8 cellular contexts compared by ENCODE assay signal in genomic region chr5:136249678-136250266, GRCh38. TPM values are rescaled to one million over a fixed set of nuclear protein-coding genes. Genes with fewer than 3 reads are reported as not detected.
DNase-seq lines count a peak whose midpoint lies in the region; ATAC-seq, FAIRE-seq and TF ChIP-seq lines count a peak whose summit lies in the region.

No MANE protein-coding gene starts in this region.

- H3K27ac ChIP-seq in kidney (ENCODE audit: low read depth in 2 of 2, low read length in 2 of 2) (no peak overlapping the region), tibial artery (no peak overlapping the region)

- intact Hi-C loops in kidney (cut with DNase I): loop anchor here (10.0 kb wide), 1 partner anchor 515 kb away; no protein-coding TSS in a partner anchor
- intact Hi-C loops in tibial artery (cut with DNase I; ENCODE audit: low total_unique reads): loop anchor here (2.0 to 5.0 kb wide), 2 partner anchors 175 to 523 kb away; no protein-coding TSS in a partner anchor

- H3K36me3 ChIP-seq in kidney (ENCODE audit: control insufficient read depth in 1 of 2, insufficient read depth in 2 of 2, low read length in 2 of 2) (no peaks in the 10 kb centered on the region), tibial artery (no peaks in the 10 kb centered on the region)

- TF ChIP-seq CTCF in kidney (IDR thresholded peaks at IDR 0.05; ENCODE audit: borderline replicate concordance, extremely low read depth, insufficient read depth): peak; percentile 78
- peak; percentile 58 to 76 for TF ChIP-seq CTCF in tibial artery (IDR thresholded peaks at IDR 0.05)

- H3K4me1 Mint-ChIP-seq in immature natural killer cell: no peaks in the 10 kb centered on the region

- H3K4me3 Mint-ChIP-seq in immature natural killer cell: no peak overlapping the region

- DNase-seq in G401 (ENCODE audit: low spot score) (peak; percentile 83), NCI-H748 (lab: John Stamatoyannopoulos, UW; ENCODE audit: unreplicated experiment) (peak; percentile 64), T47D (ENCODE audit: low read depth in 1 of 2, low spot score in 1 of 2) (peak; percentile 35 to 71), kidney (no peak), tibial artery (peak in 1 of 2 donors; percentile 43), immature natural killer cell (no peak)

- no peaks in the 10 kb centered on the region for H3K27me3 ChIP-seq in tibial artery

- peak; percentile 27 for FAIRE-seq in kidney (lab: Jason Lieb, UNC)

- ATAC-seq in HG02885 (IDR thresholded peaks at IDR 0.05; ENCODE audit: poor library complexity, unreplicated experiment): peak; percentile 49
- ATAC-seq in GM21381 (IDR thresholded peaks at IDR 0.05; ENCODE audit: unreplicated experiment): no peak

- H3K9ac ChIP-seq in kidney (ENCODE audit: low read length in 2 of 2): no peak overlapping the region

- peaks cover 0 to 2% of the 10 kb centered on the region in 2 donors for H3K4me1 ChIP-seq in kidney (ENCODE audit: control insufficient read depth in 1 of 2, insufficient read depth in 1 of 2, low read depth in 1 of 2, low read length in 2 of 2)
- peaks cover 0 to 14% (median 2%) of the 10 kb centered on the region in 4 donors for H3K4me1 ChIP-seq in tibial artery

- H3K36me3 Mint-ChIP-seq in immature natural killer cell: no peaks in the 10 kb centered on the region

- H3K27me3 Mint-ChIP-seq in immature natural killer cell (ENCODE audit: low read depth in 3 of 3): peaks cover 3 to 4% (median 4%) of the 10 kb centered on the region in 3 donors

- no peaks in the 10 kb centered on the region for H3K9me3 ChIP-seq in kidney (ENCODE audit: control insufficient read depth in 1 of 2, low read length in 2 of 2)
- H3K9me3 ChIP-seq in tibial artery: no peaks in the 10 kb centered on the region

- H3K9me3 Mint-ChIP-seq in immature natural killer cell: peaks cover 0 to 4% (median 0%) of the 10 kb centered on the region in 6 donors

- no peak overlapping the region for H3K27ac Mint-ChIP-seq in immature natural killer cell

- in situ Hi-C loops in G401 (cut with HindIII; ENCODE audit: low sequenced_read_pairs): no loop called here
- in situ Hi-C loops in T47D (cut with HindIII; ENCODE audit: low pct_unique_long_range_greater_than_20kb, low sequenced_read_pairs): no loop called here

- H3K4me3 ChIP-seq in kidney (ENCODE audit: low read length in 2 of 2): no peak overlapping the region
- no peak overlapping the region for H3K4me3 ChIP-seq in tibial artery

RNA-seq across cellular contexts. Expression of gene SMIM32, which starts 56.8 kb away (rescaled TPM):
- total RNA-seq in G401 (2014; rRNA removed; shearing (Covaris generic)): not detected in 2 replicates
- total RNA-seq in kidney: 5.1 TPM
- 63.6 TPM for polyA plus RNA-seq in kidney (ENCODE audit: insufficient read depth, low read depth, low replicate concordance)
- not detected for polyA plus RNA-seq in immature natural killer cell

Comparison
In these comparisons a context has a peak if more than half of its experiments do, and no peak if none do; other contexts are left out.
1. DNase-seq: peak in G401 (single experiment), NCI-H748 (single experiment) and T47D (2 of 2); none in kidney (single experiment) and immature natural killer cell (0 of 3).